19 cellular contexts compared by ENCODE assay signal in the genomic region with DNA sequence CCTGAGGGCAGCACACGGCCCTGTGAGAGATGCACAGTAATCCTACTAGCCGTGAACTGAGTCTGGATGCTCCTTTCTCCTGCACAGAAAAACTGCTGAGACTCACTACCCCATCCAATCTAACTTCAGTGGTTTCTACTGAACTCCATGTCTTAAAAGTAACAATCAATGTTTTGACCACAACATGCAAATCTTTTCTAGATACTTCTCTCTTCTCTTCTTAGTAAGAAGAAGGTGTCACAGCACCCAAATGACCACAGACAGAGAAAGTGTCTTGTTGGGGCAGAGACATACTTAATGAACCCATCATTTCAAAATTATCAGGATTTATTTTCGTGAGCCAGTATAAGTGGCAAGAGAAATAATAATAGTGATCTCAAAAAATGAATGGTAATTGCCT.
DNase-seq lines count a peak whose midpoint lies in the region; ATAC-seq and TF ChIP-seq lines count a peak whose summit lies in the region.
"Had no signal": no experiment of that assay in that cellular context is flagged by ENCODE, and none has a peak within 500 bp of the region (broad histone marks: within the 10 kb centered on the region; RNA-seq: fewer than 3 reads in every experiment).

No MANE protein-coding gene starts in this region.

- CTCF ChIA-PET in HCT116 (lab: Charles Lee), result no interaction called here

- RAD21 ChIA-PET in HCT116 (lab: Charles Lee; ENCODE audit: low non-redundant PET in 1 of 2, low total read pairs in 2 of 2, uncharacterized antibody in 2 of 2, unreplicated experiment in 2 of 2), result no interaction called here

- no peak overlapping the region for H3K4me2 ChIP-seq in HCT116 (ENCODE audit: low read length)

- no peak for TF ChIP-seq RAD21 in HCT116 (IDR thresholded peaks at IDR 0.05; ENCODE audit: low read depth)

- no TSS peak for BruUV-seq in HCT116 (replicated peaks; lab: Mats Ljungman, UMichigan)

- DNase-seq in GM06990 (ENCODE audit: extremely low read depth, insufficient read length) (peak; percentile 35), GM19238 (ENCODE audit: insufficient read length, low spot score) (peak; percentile 13), HCT116 (ENCODE audit: low read depth, low spot score) (no peak), H7 (no peak), SW 1271 (lab: John Stamatoyannopoulos, UW) (no peak), foreskin melanocyte (no peak), transverse colon (no peak)
- DNase-seq: activated CD4-positive, alpha-beta T cell treated with anti-CD3 and anti-CD28 coated beads for 48 hours; brain microvascular endothelial cell; Calu3; heart left ventricle; NCI-H2107; OCI-M1; spleen; T-helper 1 cell; upper lobe of right lung had no signal

- no peaks in the 10 kb centered on the region for H3K79me2 ChIP-seq in HCT116 (ENCODE audit: insufficient read depth, low read length)

- no peak overlapping the region for H3K27ac ChIP-seq in HCT116 (ENCODE audit: low read depth, low read length)
- H3K27ac ChIP-seq in transverse colon, result no peak overlapping the region
- H3K27ac ChIP-seq: brain microvascular endothelial cell, heart left ventricle, neutrophil, spleen, upper lobe of right lung had no signal

- H3K4me3 ChIP-seq in GM06990 (replicated peaks; ENCODE audit: low read depth, low read length), result no peak overlapping the region
- no peak overlapping the region for H3K4me3 ChIP-seq in HCT116 (replicated peaks in 1 of 2; ENCODE audit: low read depth in 1 of 2, low read length in 2 of 2)
- no peak overlapping the region for H3K4me3 ChIP-seq in H7 (ENCODE audit: insufficient read depth, low read depth, low read length)
- no peak overlapping the region for H3K4me3 ChIP-seq in transverse colon
- H3K4me3 ChIP-seq: heart left ventricle, spleen, upper lobe of right lung had no signal

- 83 to 90% methylated on average over 2 to 3 of the region's 3 CpGs for WGBS in transverse colon (ENCODE audit: low coverage in 1 of 2), 2 donors

- H3K9me3 ChIP-seq in HCT116 (ENCODE audit: control insufficient read depth in 1 of 2, insufficient read depth in 1 of 2, low read depth in 1 of 2, low read length in 2 of 2) (no peaks in the 10 kb centered on the region), transverse colon (no peaks in the 10 kb centered on the region)
- H3K9me3 ChIP-seq: neutrophil, upper lobe of right lung had no signal

- no peak overlapping the region for H3K9ac ChIP-seq in HCT116 (ENCODE audit: low read length)

- no peaks in the 10 kb centered on the region for H3K36me3 ChIP-seq in GM06990 (ENCODE audit: control insufficient read depth, insufficient read depth, low read length)
- no peaks in the 10 kb centered on the region for H3K36me3 ChIP-seq in HCT116 (ENCODE audit: control insufficient read depth in 1 of 2, insufficient read depth in 2 of 2, low read length in 2 of 2)
- no peaks in the 10 kb centered on the region for H3K36me3 ChIP-seq in H7 (replicated peaks; ENCODE audit: control insufficient read depth, insufficient read depth, low read length)
- no peaks in the 10 kb centered on the region for H3K36me3 ChIP-seq in transverse colon
- H3K36me3 ChIP-seq: brain microvascular endothelial cell, heart left ventricle, neutrophil, spleen, upper lobe of right lung had no signal

- ATAC-seq in HCT116, result no peak
- peak; percentile 74 for ATAC-seq in HG03196 (IDR thresholded peaks at IDR 0.05; ENCODE audit: unreplicated experiment)
- ATAC-seq: activated T-helper 17 cell treated with anti-CD3 and anti-CD28 coated beads, Interleukin-2, amount 50 U/mL, for 72 hours; heart left ventricle; upper lobe of right lung had no signal

- POLR2A ChIA-PET in HCT116 (lab: Charles Lee), result no interaction called here

- no peak for TF ChIP-seq EP300 in transverse colon (IDR thresholded peaks at IDR 0.05; ENCODE audit: low read depth)

- no peaks in the 10 kb centered on the region for H3K4me1 ChIP-seq in HCT116 (ENCODE audit: control insufficient read depth in 1 of 2, insufficient read depth in 2 of 2, low read length in 2 of 2)
- no peaks in the 10 kb centered on the region for H3K4me1 ChIP-seq in transverse colon
- H3K4me1 ChIP-seq: heart left ventricle, spleen, upper lobe of right lung had no signal

- peak overlapping the region; percentile 63 for H2AFZ ChIP-seq in HCT116 (ENCODE audit: low read depth, low read length, poor library complexity, severe bottlenecking)

- H3K9me2 ChIP-seq in HCT116 (ENCODE audit: insufficient read depth), result no peaks in the 10 kb centered on the region

- TF ChIP-seq CTCF in GM06990 (IDR thresholded peaks at IDR 0.05; ENCODE audit: insufficient read depth, low read length, poor library complexity, severe bottlenecking) (no peak), HCT116 (IDR thresholded peaks at IDR 0.05 in 2 of 3, conservative IDR thresholded peaks at IDR 0.05 in 1 of 3; ENCODE audit: borderline replicate concordance in 1 of 3, insufficient read depth in 1 of 3, low read depth in 2 of 3, low read length in 2 of 3) (no peak), transverse colon (IDR thresholded peaks at IDR 0.05) (no peak)

- no peak for TF ChIP-seq POLR2A in HCT116 (IDR thresholded peaks at IDR 0.05; ENCODE audit: borderline replicate concordance, extremely low read depth, insufficient read depth, insufficient read length)
- TF ChIP-seq POLR2A in transverse colon (IDR thresholded peaks at IDR 0.05), result no peak

- in situ Hi-C loops in transverse colon (cut with MboI; ENCODE audit: low pct_ligation_motif_present in 1 of 4, low pct_unique_long_range_greater_than_20kb in 1 of 4, low sequenced_read_pairs in 3 of 4), result no loop called here

- intact Hi-C loops in HCT116 (cut with micrococcal nuclease) (no loop called here), transverse colon (cut with DNase I; ENCODE audit: low total_unique reads) (no loop called here)

- H3K27me3 ChIP-seq in GM06990 (replicated peaks; ENCODE audit: control insufficient read depth, insufficient read depth, low read length) (no peaks in the 10 kb centered on the region), HCT116 (ENCODE audit: insufficient read depth, low read length) (no peaks in the 10 kb centered on the region), H7 (ENCODE audit: control insufficient read depth, insufficient read depth, low read length) (no peaks in the 10 kb centered on the region), transverse colon (no peaks in the 10 kb centered on the region)
- H3K27me3 ChIP-seq: brain microvascular endothelial cell, heart left ventricle, neutrophil, spleen, upper lobe of right lung had no signal

- H4K20me1 ChIP-seq in HCT116 (ENCODE audit: insufficient read depth), result no peaks in the 10 kb centered on the region

TF ChIP-seq in HCT116, 20 proteins besides CTCF, POLR2A, EP300 and RAD21 (continues in another document):
- TF ChIP-seq SIN3A (IDR thresholded peaks at IDR 0.05; ENCODE audit: low read depth) (no peak), ATF3 (IDR thresholded peaks at IDR 0.05) (no peak), JUND (IDR thresholded peaks at IDR 0.05) (no peak), FOSL1 (IDR thresholded peaks at IDR 0.05; ENCODE audit: low read depth) (no peak), CEBPB (IDR thresholded peaks at IDR 0.05; ENCODE audit: low read depth) (no peak), YY1 (IDR thresholded peaks at IDR 0.05; ENCODE audit: extremely low read depth, insufficient replicate concordance, low read depth, low read length) (no peak), REST (IDR thresholded peaks at IDR 0.05; ENCODE audit: low read depth) (no peak), EGR1 (IDR thresholded peaks at IDR 0.05; ENCODE audit: low read depth) (no peak), SRF (IDR thresholded peaks at IDR 0.05; ENCODE audit: low read depth) (no peak), TCF7L2 (IDR thresholded peaks at IDR 0.05; ENCODE audit: borderline replicate concordance, extremely low read depth, insufficient read depth, insufficient read length) (no peak), EZH2 (IDR thresholded peaks at IDR 0.05) (no peak), SP1 (IDR thresholded peaks at IDR 0.05; ENCODE audit: low read depth) (no peak), POLR2AphosphoS5 (IDR thresholded peaks at IDR 0.05; ENCODE audit: low read depth, low read length) (no peak), ZNF274 (IDR thresholded peaks at IDR 0.05; ENCODE audit: low read depth, low read length) (no peak), CBX3 (IDR thresholded peaks at IDR 0.05; ENCODE audit: low read depth) (no peak), ELF1 (IDR thresholded peaks at IDR 0.05; ENCODE audit: borderline replicate concordance, low read depth) (no peak)
- TF ChIP-seq, protein P1, sequence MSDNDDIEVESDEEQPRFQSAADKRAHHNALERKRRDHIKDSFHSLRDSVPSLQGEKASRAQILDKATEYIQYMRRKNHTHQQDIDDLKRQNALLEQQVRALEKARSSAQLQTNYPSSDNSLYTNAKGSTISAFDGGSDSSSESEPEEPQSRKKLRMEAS (IDR thresholded peaks at IDR 0.05), result no peak

Comparison
In these comparisons a context has a peak if more than half of its experiments do, and no peak if none do; other contexts are left out.
1. DNase-seq: peak in GM06990 (single experiment) and GM19238 (single experiment); none in HCT116 (single experiment), H7 (single experiment), SW 1271 (0 of 2), foreskin melanocyte (single experiment) and transverse colon (single experiment).